In the genomic region with DNA sequence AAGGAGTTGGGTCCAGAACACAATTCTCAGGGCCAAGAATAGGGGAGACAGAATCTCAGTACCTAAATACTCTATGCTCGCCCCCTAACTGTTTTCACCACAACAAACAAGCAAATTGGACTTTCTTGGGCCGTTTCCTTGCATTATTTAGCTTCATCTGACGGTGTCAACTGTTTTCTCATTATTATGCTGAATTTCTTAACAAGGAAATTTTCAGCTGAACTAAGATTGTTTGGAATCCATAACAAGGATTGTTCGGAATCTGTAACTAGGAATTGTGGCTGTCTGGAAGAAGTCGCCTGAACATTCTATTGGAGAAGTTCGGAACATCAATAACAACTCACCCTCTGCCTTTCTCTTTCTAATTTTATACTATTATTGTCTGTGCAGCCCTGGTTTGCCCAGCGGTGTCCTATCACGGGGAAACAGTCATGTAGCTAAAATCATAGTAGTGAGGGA, we compare ENCODE assay signal across 12 cellular contexts. TPM values are rescaled to one million over a fixed set of nuclear protein-coding genes. Genes with fewer than 3 reads are reported as not detected.
A peak's percentile ranks its signal among the peaks of the same experiment; 100 is the strongest.
DNase-seq lines count a peak whose midpoint lies in the region; ATAC-seq and TF ChIP-seq lines count a peak whose summit lies in the region.
"Had no signal": no experiment of that assay in that cellular context is flagged by ENCODE, and none has a peak within 500 bp of the region (broad histone marks: within the 10 kb centered on the region; RNA-seq: fewer than 3 reads in every experiment).

No MANE protein-coding gene starts in this region.

- H3K4me3 Mint-ChIP-seq in WTC11, result peak overlapping the region; percentile 48
- H3K4me3 Mint-ChIP-seq in natural killer cell treated with Interleukin-12 subunit alpha and Interleukin-12 subunit beta and Interleukin-15 and Interleukin-18, amount 100 ng/mL, for 72 hours, result no peak overlapping the region

- H4K8ac ChIP-seq in neuronal stem cell (ENCODE audit: low read depth, low read length), result no peak overlapping the region

- TF ChIP-seq CTCF in WTC11 (IDR thresholded peaks at IDR 0.05) (no peak), testis (IDR thresholded peaks at IDR 0.05) (no peak)

- no peak overlapping the region for H3K4ac ChIP-seq in neuronal stem cell (ENCODE audit: low read length)

- peaks cover 100% of the 10 kb centered on the region for H3K27me3 Mint-ChIP-seq in WTC11 (ENCODE audit: low read depth)
- peaks cover 55 to 87% of the 10 kb centered on the region in 2 donors for H3K27me3 Mint-ChIP-seq in natural killer cell treated with Interleukin-12 subunit alpha and Interleukin-12 subunit beta and Interleukin-15 and Interleukin-18, amount 100 ng/mL, for 72 hours

- no peak overlapping the region for H3K23ac ChIP-seq in neuronal stem cell (ENCODE audit: low read depth, low read length, poor library complexity)

- H3K14ac ChIP-seq in neuronal stem cell (ENCODE audit: low read length), result no peak overlapping the region

- H3K36me3 ChIP-seq in ES-I3 (ENCODE audit: insufficient read depth, low read length) (no peaks in the 10 kb centered on the region), iPS-18a (ENCODE audit: control insufficient read depth, low read depth, low read length) (no peaks in the 10 kb centered on the region), neuronal stem cell (replicated peaks in 1 of 2; ENCODE audit: control insufficient read depth in 2 of 2, insufficient read depth in 2 of 2, low read length in 2 of 2) (no peaks in the 10 kb centered on the region), testis (ENCODE audit: low read depth, missing control alignments) (no peaks in the 10 kb centered on the region)
- H3K36me3 ChIP-seq: BLaER1 had no signal

- H2BK15ac ChIP-seq in neuronal stem cell (ENCODE audit: low read length), result peak overlapping the region; percentile 20

- no peak overlapping the region for H2BK120ac ChIP-seq in neuronal stem cell (ENCODE audit: low read depth, low read length)

- no peak overlapping the region for H3K4me2 ChIP-seq in neuronal stem cell (ENCODE audit: insufficient read depth, low read length, poor library complexity, severe bottlenecking)
- H3K4me2 ChIP-seq: BLaER1 had no signal

- no peaks in the 10 kb centered on the region for H3K79me1 ChIP-seq in neuronal stem cell (ENCODE audit: low read depth, low read length)

- no peak overlapping the region for H3K27ac ChIP-seq in iPS-18a (ENCODE audit: low read length)
- no peak overlapping the region for H3K27ac ChIP-seq in neuronal stem cell (replicated peaks; ENCODE audit: low read length)
- no peak overlapping the region for H3K27ac ChIP-seq in testis
- no peak overlapping the region for H3K27ac ChIP-seq in substantia nigra (ENCODE audit: low read depth, low read length, poor library complexity, severe bottlenecking)
- H3K27ac ChIP-seq: 22Rv1, BLaER1 had no signal

- H4K91ac ChIP-seq in neuronal stem cell (ENCODE audit: low read depth, low read length, poor library complexity), result no peak overlapping the region

- TF ChIP-seq POLR2A in testis (IDR thresholded peaks at IDR 0.05), result no peak

- H3K4me1 ChIP-seq in ES-I3 (ENCODE audit: insufficient read depth, low read length) (peaks cover 8% of the 10 kb centered on the region), iPS-18a (ENCODE audit: control insufficient read depth, low read depth, low read length) (peaks cover 19% of the 10 kb centered on the region), neuronal stem cell (ENCODE audit: control insufficient read depth in 2 of 2, insufficient read depth in 1 of 2, low read depth in 1 of 2, low read length in 2 of 2) (peaks cover 0 to 9% of the 10 kb centered on the region in 2 donors), testis (no peaks in the 10 kb centered on the region)
- H3K4me1 ChIP-seq: BLaER1 had no signal

- no peak overlapping the region for H2BK5ac ChIP-seq in neuronal stem cell (ENCODE audit: low read length)

- no peak overlapping the region for H3K27ac Mint-ChIP-seq in WTC11
- H3K27ac Mint-ChIP-seq in natural killer cell treated with Interleukin-12 subunit alpha and Interleukin-12 subunit beta and Interleukin-15 and Interleukin-18, amount 100 ng/mL, for 72 hours, result no peak overlapping the region

- H3K4me3 ChIP-seq in iPS-18a (ENCODE audit: low read length) (peak overlapping the region; percentile 18), neuronal stem cell (ENCODE audit: low read length in 2 of 2) (no peak overlapping the region), testis (peak overlapping the region in 1 of 2 donors; percentile 2)
- H3K4me3 ChIP-seq: BLaER1 had no signal

- DNase-seq in WTC11 (ENCODE audit: low spot score) (no peak), neuronal stem cell (ENCODE audit: low spot score) (no peak), UCSD-AML1 (lab: John Stamatoyannopoulos, UW; ENCODE audit: unreplicated experiment) (no peak), testis (no peak), substantia nigra (lab: John Stamatoyannopoulos, UW) (no peak)
- no peak for DNase-seq in natural killer cell treated with Interleukin-12 subunit alpha and Interleukin-12 subunit beta and Interleukin-15 and Interleukin-18, amount 100 ng/mL, for 72 hours (ENCODE audit: low spot score)
- DNase-seq: DMS53 had no signal

- H3K9ac ChIP-seq in ES-I3 (ENCODE audit: low read depth, low read length), result 0 out of 2 replicates have a peak overlapping the region, but pooled peaks have one; percentile 9
- no peak overlapping the region for H3K9ac ChIP-seq in iPS-18a (ENCODE audit: low read length)
- H3K9ac ChIP-seq in neuronal stem cell (ENCODE audit: low read depth, low read length, poor library complexity), result no peak overlapping the region
- H3K9ac ChIP-seq: BLaER1 had no signal

- no peaks in the 10 kb centered on the region for H3K36me3 Mint-ChIP-seq in WTC11
- H3K36me3 Mint-ChIP-seq in natural killer cell treated with Interleukin-12 subunit alpha and Interleukin-12 subunit beta and Interleukin-15 and Interleukin-18, amount 100 ng/mL, for 72 hours, result no peaks in the 10 kb centered on the region
- H3K36me3 Mint-ChIP-seq: IgD-negative memory B cell had no signal

- intact Hi-C loops in testis (cut with DNase I; ENCODE audit: low total_unique reads), result no loop called here

- no peaks in the 10 kb centered on the region for H3K9me3 Mint-ChIP-seq in WTC11
- H3K9me3 Mint-ChIP-seq in natural killer cell treated with Interleukin-12 subunit alpha and Interleukin-12 subunit beta and Interleukin-15 and Interleukin-18, amount 100 ng/mL, for 72 hours, result peaks cover 3% of the 10 kb centered on the region

- POLR2A ChIA-PET in WTC11 (lab: Charles Lee), result no interaction called here

- H3K9me3 ChIP-seq in ES-I3 (ENCODE audit: control insufficient read depth, insufficient read depth, low read length) (peaks cover 5% of the 10 kb centered on the region), iPS-18a (ENCODE audit: control insufficient read depth, low read depth, low read length) (no peaks in the 10 kb centered on the region), neuronal stem cell (replicated peaks in 1 of 2; ENCODE audit: control insufficient read depth in 2 of 2, insufficient read depth in 1 of 2, low read depth in 1 of 2, low read length in 2 of 2) (peaks cover 9 to 11% of the 10 kb centered on the region in 2 donors), testis (no peaks in the 10 kb centered on the region)

- ATAC-seq in WTC11, result no peak
- ATAC-seq in natural killer cell treated with Interleukin-12 subunit alpha and Interleukin-12 subunit beta and Interleukin-15 and Interleukin-18, amount 100 ng/mL, for 72 hours, result no peak

- H3K4me1 Mint-ChIP-seq in WTC11, result peaks cover 55% of the 10 kb centered on the region
- peaks cover 0 to 5% of the 10 kb centered on the region in 2 donors for H3K4me1 Mint-ChIP-seq in natural killer cell treated with Interleukin-12 subunit alpha and Interleukin-12 subunit beta and Interleukin-15 and Interleukin-18, amount 100 ng/mL, for 72 hours (ENCODE audit: low read depth in 2 of 2)

- WGBS in neuronal stem cell (ENCODE audit: extremely low coverage in 2 of 2, insufficient read length in 2 of 2, insufficient replicate concordance in 1 of 2), 2 donors, result no CpG with 5 or more reads among the region's 8 CpGs
- 19 to 26% methylated on average over 8 of the region's 8 CpGs for WGBS in testis, 2 donors

- H3K27me3 ChIP-seq in iPS-18a (ENCODE audit: control insufficient read depth, insufficient read depth, low read length), result peaks cover 100% of the 10 kb centered on the region
- peaks cover 31 to 93% (median 53%) of the 10 kb centered on the region in 3 experiments for H3K27me3 ChIP-seq in neuronal stem cell (ENCODE audit: control insufficient read depth in 3 of 3, insufficient read depth in 3 of 3, low read depth in 1 of 3, low read length in 3 of 3)
- H3K27me3 ChIP-seq in testis, result peaks cover 5% of the 10 kb centered on the region
- H3K27me3 ChIP-seq: BLaER1 had no signal

- H2BK12ac ChIP-seq in neuronal stem cell (ENCODE audit: low read length), result no peak overlapping the region

- no peak overlapping the region for H3K18ac ChIP-seq in neuronal stem cell (ENCODE audit: low read length)

- no peak overlapping the region for H2AFZ ChIP-seq in neuronal stem cell (ENCODE audit: low read length)

- CTCF ChIA-PET in WTC11 (lab: Charles Lee), result interaction anchor here (1.5 to 2.9 kb wide), 3 partner anchors 31 to 38 kb away, joined by 4 to 11 read pairs (median 8); no protein-coding TSS in a partner anchor

- H2AK5ac ChIP-seq in neuronal stem cell (ENCODE audit: low read depth, low read length), result no peak overlapping the region

TF ChIP-seq in WTC11, 78 proteins besides CTCF, POLR2A, EP300 and RAD21 (continues in another document):
- no peak for TF ChIP-seq MXD4 (CRISPR knock-in tag; IDR thresholded peaks at IDR 0.05; ENCODE audit: borderline replicate concordance)
- no peak for TF ChIP-seq NR3C1 (CRISPR knock-in tag; conservative IDR thresholded peaks at IDR 0.05; ENCODE audit: low read depth)

RNA-seq across cellular contexts. Expression of a gene that starts 15.5 kb away (rescaled TPM):
- 0.09 TPM in 1 of 3 replicates, not detected in the others for total RNA-seq in WTC11 (2021)
- 0.52 TPM for polyA plus RNA-seq in neuronal stem cell (2013, experiment 1 of 2)
- polyA plus RNA-seq in neuronal stem cell (2013, experiment 2 of 2), result 0.66 TPM
- not detected for total RNA-seq in natural killer cell treated with Interleukin-12 subunit alpha and Interleukin-12 subunit beta and Interleukin-15 and Interleukin-18, amount 100 ng/mL, for 72 hours
- total RNA-seq in testis, result 10 to 100 TPM in 1 of 2 donors, 1 to 10 TPM in 1; 7.3 to 10.1 TPM
- polyA plus RNA-seq in testis (ENCODE audit: insufficient read depth, low read depth, low replicate concordance), result 6.6 TPM
- polyA plus RNA-seq: IgD-negative memory B cell had no signal

RNA-seq across cellular contexts. Expression of a gene that starts 34.7 kb away (rescaled TPM):
- not detected in 3 replicates for total RNA-seq in WTC11 (2021)
- 5.1 TPM for polyA plus RNA-seq in neuronal stem cell (2013, experiment 1 of 2)
- polyA plus RNA-seq in neuronal stem cell (2013, experiment 2 of 2), result 4.3 TPM
- total RNA-seq in natural killer cell treated with Interleukin-12 subunit alpha and Interleukin-12 subunit beta and Interleukin-15 and Interleukin-18, amount 100 ng/mL, for 72 hours, result not detected
- total RNA-seq in testis, result 1 to 10 TPM; 2.3 to 2.6 TPM
- polyA plus RNA-seq in testis (ENCODE audit: insufficient read depth, low read depth, low replicate concordance), result 1.3 TPM
- polyA plus RNA-seq: IgD-negative memory B cell had no signal
